ENCODE assay signal across 16 cellular contexts in genomic region chr14:105898482-105899010, GRCh38.
"Had no signal": no experiment of that assay in that cellular context is flagged by ENCODE, and none has a peak within 500 bp of the region (broad histone marks: within the 10 kb centered on the region; RNA-seq: fewer than 3 reads in every experiment).

No MANE protein-coding gene starts in this region.

- H3K36me3 Mint-ChIP-seq: activated naive CD8-positive, alpha-beta T cell treated with anti-CD3 and anti-CD28 coated beads, Interleukin-2, amount 10 ng/mL, durations not matched to agents 7 days and 5 days; immature natural killer cell; T-cell had no signal

- H3K27ac Mint-ChIP-seq: activated naive CD8-positive, alpha-beta T cell treated with anti-CD3 and anti-CD28 coated beads, Interleukin-2, amount 10 ng/mL, durations not matched to agents 7 days and 5 days; immature natural killer cell; T-cell; T-helper 2 cell treated with Interferon-gamma antibody and Interleukin-4, amounts not matched to agents 5 μg/mL and 100 μg/mL, for 36 hours had no signal

- H3K4me1 Mint-ChIP-seq: immature natural killer cell had no signal

- DNase-seq: activated CD4-positive, alpha-beta T cell treated with anti-CD3 and anti-CD28 coated beads, Interleukin-2, amount 50 U/mL, for 4 hours; activated naive CD4-positive, alpha-beta T cell treated with Interleukin-2 at 50 U/mL for 16 hours; activated naive CD8-positive, alpha-beta T cell treated with anti-CD3 and anti-CD28 coated beads, Interleukin-2, amount 10 ng/mL, durations not matched to agents 7 days and 5 days; activated T-cell treated with anti-CD3 and anti-CD28 coated beads, Interleukin-2, amount 50 U/mL, for 48 hours; amygdala; dermis blood vessel endothelial cell; effector memory CD4-positive, alpha-beta T cell; foreskin melanocyte; immature natural killer cell; kidney glomerular epithelial cell; nucleus accumbens; small intestine; stimulated activated CD4-positive, alpha-beta T cell treated with anti-CD3 and anti-CD28 coated beads, Interleukin-15, amount 100 ng/mL, for 24 hours; T-cell had no signal

- H3K9me3 Mint-ChIP-seq: immature natural killer cell; T-cell; T-helper 2 cell treated with Interferon-gamma antibody and Interleukin-4, amounts not matched to agents 5 μg/mL and 100 μg/mL, for 36 hours had no signal

- ATAC-seq: sciatic nerve, T-cell had no signal

- H3K4me3 Mint-ChIP-seq: activated naive CD8-positive, alpha-beta T cell treated with anti-CD3 and anti-CD28 coated beads, Interleukin-2, amount 10 ng/mL, durations not matched to agents 7 days and 5 days; immature natural killer cell; T-cell; T-helper 2 cell treated with Interferon-gamma antibody and Interleukin-4, amounts not matched to agents 5 μg/mL and 100 μg/mL, for 36 hours had no signal
